In genomic region chr5:173487296-173487695, GRCh38 we compare ENCODE assay signal across 29 cellular contexts.
"Had no signal": no experiment of that assay in that cellular context is flagged by ENCODE, and none has a peak within 500 bp of the region (broad histone marks: within the 10 kb centered on the region; RNA-seq: fewer than 3 reads in every experiment).

No MANE protein-coding gene starts in this region.

- H3K4me3 ChIP-seq: ascending aorta, heart left ventricle had no signal

- H3K27me3 ChIP-seq: ascending aorta had no signal

- ATAC-seq: activated CD4-positive, alpha-beta T cell treated with anti-CD3 and anti-CD28 coated beads for 36 hours; activated naive CD4-positive, alpha-beta T cell treated with anti-CD3 and anti-CD28 coated beads, Interleukin-2, amount 50 U/mL, for 72 hours; activated T-cell treated with anti-CD3 and anti-CD28 coated beads, Interleukin-2, amount 50 U/mL, for 72 hours; effector memory CD8-positive, alpha-beta T cell; heart left ventricle had no signal

- H3K4me1 ChIP-seq: ascending aorta, heart left ventricle had no signal

- H3K36me3 ChIP-seq: ascending aorta, heart left ventricle had no signal

- H3K9me3 ChIP-seq: ascending aorta, heart left ventricle had no signal

- FAIRE-seq: bronchial epithelial cell, colon, endometrium, endothelial cell of umbilical vein, frontal cortex had no signal

- H3K27ac ChIP-seq: ascending aorta, epithelial cell of prostate had no signal

- DNase-seq: activated CD4-positive, alpha-beta memory T cell treated with anti-CD3 and anti-CD28 coated beads, Interleukin-2, amount 10 ng/mL, durations not matched to agents 7 days and 5 days; activated CD4-positive, alpha-beta T cell treated with anti-CD3 and anti-CD28 coated beads for 36 hours; activated CD4-positive, alpha-beta T cell treated with anti-CD3 and anti-CD28 coated beads, Interleukin-2, amount 10 ng/mL, durations not matched to agents 24 days and 14 days; activated CD4-positive, CD25-positive, alpha-beta regulatory T cell; activated CD4-positive, CD25-positive, alpha-beta regulatory T cell treated with anti-CD3 and anti-CD28 coated beads, Interleukin-2, amount 50 U/mL, for 72 hours; activated CD8-positive, alpha-beta memory T cell treated with anti-CD3 and anti-CD28 coated beads, Interleukin-2, amount 50 U/mL, for 48 hours; activated gamma-delta T cell; activated naive CD4-positive, alpha-beta T cell; activated naive CD4-positive, alpha-beta T cell treated with anti-CD3 and anti-CD28 coated beads, Interleukin-2, amount 10 ng/mL, durations not matched to agents 7 days and 5 days; activated naive CD8-positive, alpha-beta T cell treated with anti-CD3 and anti-CD28 coated beads, Interleukin-2, amount 10 ng/mL, durations not matched to agents 7 days and 5 days; activated T-cell treated with anti-CD3 and anti-CD28 coated beads for 4 hours; activated T-cell treated with anti-CD3 and anti-CD28 coated beads, Interleukin-2, amount 50 U/mL, for 24 hours; activated T-cell treated with anti-CD3 and anti-CD28 coated beads, Interleukin-2, amount 50 U/mL, for 72 hours; cortex of kidney; dermis blood vessel endothelial cell; effector CD4-positive, alpha-beta T cell; effector memory CD8-positive, alpha-beta T cell; foreskin fibroblast; glutamatergic neuron; heart left ventricle; T-helper 2 cell had no signal
